11 cellular contexts compared by ENCODE assay signal in genomic region chr10:104680467-104681401, GRCh38. TPM values are rescaled to one million over a fixed set of nuclear protein-coding genes. Genes with fewer than 3 reads are reported as not detected.
DNase-seq lines count a peak whose midpoint lies in the region; ATAC-seq, FAIRE-seq and TF ChIP-seq lines count a peak whose summit lies in the region.
"Had no signal": no experiment of that assay in that cellular context is flagged by ENCODE, and none has a peak within 500 bp of the region (broad histone marks: within the 10 kb centered on the region; RNA-seq: fewer than 3 reads in every experiment).

No MANE protein-coding gene starts in this region.

- H2BK12ac ChIP-seq in H1 (ENCODE audit: low read depth, low read length) = peak overlapping the region; percentile 72

- H3K4me1 ChIP-seq in H1 (replicated peaks in 1 of 4; ENCODE audit: control insufficient read depth in 3 of 4, insufficient read depth in 4 of 4, low read length in 3 of 4) = peaks cover 0 to 7% (median 3%) of the 10 kb centered on the region in 4 experiments; a peak in 4 of 7 replicates
- peaks cover 0 to 4% (median 0%) of the 10 kb centered on the region in 5 donors for H3K4me1 ChIP-seq in subcutaneous abdominal adipose tissue (ENCODE audit: control insufficient read depth in 5 of 5, insufficient read depth in 5 of 5, low read length in 5 of 5)
- H3K4me1 ChIP-seq: gastrocnemius medialis, HAP-1 had no signal

- H2AK5ac ChIP-seq in H1 (ENCODE audit: low read depth, low read length) = no peak overlapping the region

- H3K23ac ChIP-seq in H1 (ENCODE audit: insufficient read length) = no peak overlapping the region

- TF ChIP-seq EP300 in H1 (IDR thresholded peaks at IDR 0.05; ENCODE audit: borderline replicate concordance in 1 of 2, low read depth in 2 of 2, low read length in 2 of 2) = no peak

- DNase-seq in NCI-H1417 (lab: John Stamatoyannopoulos, UW) = peak in 2 of 3 experiments; percentile 72 to 85
- DNase-seq in H1 (ENCODE audit: low read depth in 1 of 2, low spot score in 2 of 2) = peak in 1 of 2 experiments; percentile 76
- no peak for DNase-seq in stimulated activated CD4-positive, alpha-beta T cell treated with anti-CD3 and anti-CD28 coated beads, Interleukin-2, amount 100 ng/mL, for 48 hours
- no peak for DNase-seq in NCI-H2196 (lab: John Stamatoyannopoulos, UW; ENCODE audit: unreplicated experiment)
- DNase-seq: gastrocnemius medialis, Kasumi-1 had no signal

- H4K5ac ChIP-seq in H1 (ENCODE audit: insufficient read length, low read depth, low read length) = no peak overlapping the region

- CTCF ChIA-PET in H1 (lab: Charles Lee; ENCODE audit: partially characterized antibody) = interaction anchor here (1.2 kb wide), 2 partner anchors 52 to 245 kb away, joined by 3 read pairs; no protein-coding TSS in a partner anchor

- H3K9ac ChIP-seq in H1 (replicated peaks in 1 of 4; ENCODE audit: extremely low read depth in 1 of 4, low read depth in 3 of 4, low read length in 3 of 4) = peak overlapping the region in 2 of 4 experiments; percentile 25 to 41; a peak in 3 of 7 replicates
- no peak overlapping the region for H3K9ac ChIP-seq in subcutaneous abdominal adipose tissue (ENCODE audit: low read length in 5 of 5)

- H2AFZ ChIP-seq in H1 (ENCODE audit: low read length) = peak overlapping the region; percentile 99

- no peak overlapping the region for H2BK5ac ChIP-seq in H1 (ENCODE audit: low read depth, low read length)

- H2BK20ac ChIP-seq in H1 (ENCODE audit: low read length) = no peak overlapping the region

- no peaks in the 10 kb centered on the region for H3K9me3 ChIP-seq in H1 (ENCODE audit: insufficient read depth in 2 of 2, low read depth in 1 of 2, low read length in 1 of 2)
- H3K9me3 ChIP-seq in subcutaneous abdominal adipose tissue (ENCODE audit: control insufficient read depth in 5 of 5, low read length in 5 of 5) = peaks cover 0 to 5% (median 0%) of the 10 kb centered on the region in 5 donors
- H3K9me3 ChIP-seq: gastrocnemius medialis, HAP-1 had no signal

- ATAC-seq in GM19455 (IDR thresholded peaks at IDR 0.05; ENCODE audit: unreplicated experiment) (no peak), HG02938 (IDR thresholded peaks at IDR 0.05; ENCODE audit: unreplicated experiment) (no peak)
- ATAC-seq: gastrocnemius medialis had no signal

- TF ChIP-seq RAD21 in H1 (IDR thresholded peaks at IDR 0.05 in 1 of 2, conservative IDR thresholded peaks at IDR 0.05 in 1 of 2; ENCODE audit: low read depth in 2 of 2, low read length in 2 of 2) = no peak; a peak in 1 of 4 replicates

- peak overlapping the region; percentile 93 for H3K18ac ChIP-seq in H1 (ENCODE audit: extremely low read depth, low read length)

- H3K23me2 ChIP-seq in H1 (ENCODE audit: low read depth, low read length) = peaks cover 8% of the 10 kb centered on the region; the same call in 1 of the 2 replicates

- H3K4me3 ChIP-seq in H1 (ENCODE audit: extremely low read depth in 1 of 4, insufficient read depth in 2 of 4, low read depth in 3 of 4, low read length in 4 of 4) = peak overlapping the region; percentile 40 to 62 (median 52); a peak in 7 of 8 replicates
- H3K4me3 ChIP-seq in subcutaneous abdominal adipose tissue (ENCODE audit: low read depth in 1 of 5, low read length in 5 of 5) = peak overlapping the region in 3 of 5 donors; percentile 18 to 43 (median 40)
- H3K4me3 ChIP-seq: gastrocnemius medialis, HAP-1 had no signal

- FAIRE-seq in H1 (lab: Jason Lieb, UNC) = no peak

- H3K4ac ChIP-seq in H1 (replicated peaks; ENCODE audit: insufficient read length, low read depth, low read length) = peak overlapping the region; percentile 17

- H3K27ac ChIP-seq in H1 (ENCODE audit: low read depth, low read length) = no peak overlapping the region; the same call in 1 of the 2 replicates
- H3K27ac ChIP-seq in layer of hippocampus (ENCODE audit: low read depth, low read length) = peak overlapping the region; percentile 48
- no peak overlapping the region for H3K27ac ChIP-seq in subcutaneous abdominal adipose tissue (ENCODE audit: low read depth, low read length)
- H3K27ac ChIP-seq: gastrocnemius medialis had no signal

- H3K36me3 ChIP-seq in H1 (ENCODE audit: control insufficient read depth in 2 of 4, insufficient read depth in 4 of 4, low read length in 3 of 4) (no peaks in the 10 kb centered on the region), subcutaneous abdominal adipose tissue (ENCODE audit: control insufficient read depth in 5 of 5, insufficient read depth in 5 of 5, low read length in 5 of 5) (no peaks in the 10 kb centered on the region)
- H3K36me3 ChIP-seq: gastrocnemius medialis, HAP-1 had no signal

- no peaks in the 10 kb centered on the region for H3K79me2 ChIP-seq in H1 (ENCODE audit: control insufficient read depth in 1 of 2, insufficient read depth in 2 of 2, low read length in 2 of 2)

- TF ChIP-seq CTCF in H1 (IDR thresholded peaks at IDR 0.05; ENCODE audit: control extremely low read depth in 1 of 3, insufficient read depth in 1 of 3, low read depth in 1 of 3, low read length in 3 of 3) = peak in 1 of 3 experiments; percentile 6; a peak in 1 of 4 replicates

- H3K27me3 ChIP-seq in H1 (replicated peaks in 1 of 4; ENCODE audit: control insufficient read depth in 3 of 4, extremely low read depth in 1 of 4, insufficient read depth in 3 of 4, low read length in 3 of 4) (peaks cover 0 to 6% (median 2%) of the 10 kb centered on the region in 4 experiments; a peak in 4 of 7 replicates), layer of hippocampus (ENCODE audit: control insufficient read depth, insufficient read depth, low read length) (no peaks in the 10 kb centered on the region), subcutaneous abdominal adipose tissue (ENCODE audit: control insufficient read depth in 5 of 5, insufficient read depth in 4 of 5, low read length in 5 of 5) (peaks cover 5 to 8% (median 7%) of the 10 kb centered on the region in 5 donors)
- H3K27me3 ChIP-seq: gastrocnemius medialis had no signal

- POLR2A ChIA-PET in H1 (lab: Charles Lee; ENCODE audit: partially characterized antibody) = interaction anchor here (1.4 kb wide), 1 partner anchor 34 kb away, joined by 3 read pairs; no protein-coding TSS in a partner anchor

- no peaks in the 10 kb centered on the region for H3K79me1 ChIP-seq in H1 (ENCODE audit: low read depth, low read length)

- no peak overlapping the region for H3K56ac ChIP-seq in H1 (replicated peaks; ENCODE audit: insufficient read length, low read depth, low read length)

- H4K20me1 ChIP-seq in H1 (replicated peaks in 1 of 2; ENCODE audit: control insufficient read depth in 1 of 2, insufficient read depth in 2 of 2, low read length in 2 of 2) = no peaks in the 10 kb centered on the region

- peak overlapping the region; percentile 92 to 97 for H3K4me2 ChIP-seq in H1 (ENCODE audit: insufficient read depth in 1 of 2, low read depth in 2 of 2, low read length in 2 of 2)

- H2BK15ac ChIP-seq in H1 (ENCODE audit: low read length) = 0 out of 2 replicates have a peak overlapping the region, but pooled peaks have one; percentile 88

- no peak overlapping the region for H3K14ac ChIP-seq in H1 (ENCODE audit: insufficient read length)

- TF ChIP-seq POLR2A in H1 (IDR thresholded peaks at IDR 0.05; ENCODE audit: control extremely low read depth in 1 of 2, low read depth in 2 of 2, low read length in 2 of 2) = peak in 1 of 2 experiments; percentile 42; a peak in 2 of 3 replicates

- peak overlapping the region; percentile 36 for H4K91ac ChIP-seq in H1 (replicated peaks; ENCODE audit: insufficient read length, low read length)

- no peak overlapping the region for H2BK120ac ChIP-seq in H1 (replicated peaks; ENCODE audit: low read depth, low read length)

- WGBS in H1 (ENCODE audit: extremely low coverage in 1 of 2, insufficient coverage in 1 of 2, insufficient read length in 1 of 2, insufficient replicate concordance in 2 of 2, low coverage in 1 of 2, low lambda C conversion rate in 2 of 2, missing lambda C conversion rate in 1 of 2), 2 experiments = 28% methylated on average over 33 of the region's 35 CpGs; no CpG with 5 or more reads in 1 of the 2 experiments

- H4K8ac ChIP-seq in H1 (ENCODE audit: extremely low read depth, insufficient read depth, low read length) = no peak overlapping the region; the same call in 1 of the 2 replicates

TF ChIP-seq in H1, 55 proteins besides CTCF, POLR2A, EP300 and RAD21 (continues in another document):
- no peak for TF ChIP-seq FOSL1 (IDR thresholded peaks at IDR 0.05; ENCODE audit: insufficient read depth, low read depth, low read length)
- TF ChIP-seq, protein P1, sequence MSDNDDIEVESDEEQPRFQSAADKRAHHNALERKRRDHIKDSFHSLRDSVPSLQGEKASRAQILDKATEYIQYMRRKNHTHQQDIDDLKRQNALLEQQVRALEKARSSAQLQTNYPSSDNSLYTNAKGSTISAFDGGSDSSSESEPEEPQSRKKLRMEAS (IDR thresholded peaks at IDR 0.05) = peak; percentile 6; the same call in 1 of the 2 replicates
- TF ChIP-seq NRF1 (IDR thresholded peaks at IDR 0.05; ENCODE audit: low read depth, low read length) = peak; percentile 76
- TF ChIP-seq CREB1 (IDR thresholded peaks at IDR 0.05) = peak; percentile 40; the same call in 1 of the 2 replicates
- peak; percentile 22 for TF ChIP-seq ASH2L (IDR thresholded peaks at IDR 0.05; ENCODE audit: low read length)
- TF ChIP-seq EZH2 (IDR thresholded peaks at IDR 0.05; ENCODE audit: low read depth, low read length, severe bottlenecking) = no peak
- no peak for TF ChIP-seq NANOG (IDR thresholded peaks at IDR 0.05; ENCODE audit: insufficient read depth, low read depth, low read length, poor library complexity, severe bottlenecking)
- TF ChIP-seq, protein P2, sequence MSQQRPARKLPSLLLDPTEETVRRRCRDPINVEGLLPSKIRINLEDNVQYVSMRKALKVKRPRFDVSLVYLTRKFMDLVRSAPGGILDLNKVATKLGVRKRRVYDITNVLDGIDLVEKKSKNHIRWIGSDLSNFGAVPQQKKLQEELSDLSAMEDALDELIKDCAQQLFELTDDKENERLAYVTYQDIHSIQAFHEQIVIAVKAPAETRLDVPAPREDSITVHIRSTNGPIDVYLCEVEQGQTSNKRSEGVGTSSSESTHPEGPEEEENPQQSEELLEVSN (IDR thresholded peaks at IDR 0.05) = peak; percentile 79; the same call in 1 of the 2 replicates
- no peak for TF ChIP-seq BRCA1 (IDR thresholded peaks at IDR 0.05; ENCODE audit: low read depth, low read length)
- TF ChIP-seq KDM1A (IDR thresholded peaks at IDR 0.05; ENCODE audit: borderline replicate concordance, low read length) = peak; percentile 59; the same call in 1 of the 2 replicates

RNA-seq across cellular contexts. Expression of gene SORCS3, which starts 39.6 kb away (rescaled TPM):
- 0.82 and 0.88 TPM in 2 replicates for total RNA-seq in H1 (2021; fragmentation: NEBNext Ultra II Directional; extraction: Animal tissue kit (Norgen Biotek cat#: 25700))
- 0.25 and 0.26 TPM in 2 replicates for polyA plus RNA-seq in H1 (2011; rRNA removed)
- 0.32 TPM for polyA plus RNA-seq in H1 (2011; cell fraction: cytosol; rRNA removed)
- polyA plus RNA-seq in H1 (2011; cell fraction: nucleus; rRNA removed) = 0.67 TPM
- polyA plus RNA-seq in H1 (2012, experiment 1 of 2) = 0.20 to 0.30 TPM (median 0.27 TPM) in 4 replicates
- polyA plus RNA-seq in H1 (2012, experiment 2 of 2) = not detected
- 0.49 TPM for polyA plus RNA-seq in H1 (2013, experiment 1 of 2)
- 0.52 TPM for polyA plus RNA-seq in H1 (2013, experiment 2 of 2)
- 0.80 and 1.5 TPM in 2 replicates for polyA minus RNA-seq in H1 (2011; rRNA and poly(A)+ RNA removed)
- polyA minus RNA-seq in H1 (2011; cell fraction: cytosol; rRNA and poly(A)+ RNA removed) = 0.73 TPM
- polyA minus RNA-seq in H1 (2011; cell fraction: nucleus; rRNA and poly(A)+ RNA removed) = 1.9 TPM
- total RNA-seq: gastrocnemius medialis had no signal

Comparison
In these comparisons a context has a peak if more than half of its experiments do, and no peak if none do; other contexts are left out.
1. DNase-seq: peak in NCI-H1417 (2 of 3); none in stimulated activated CD4-positive, alpha-beta T cell treated with anti-CD3 and anti-CD28 coated beads, Interleukin-2, amount 100 ng/mL, for 48 hours (0 of 2) and NCI-H2196 (single experiment).